In the genomic region with DNA sequence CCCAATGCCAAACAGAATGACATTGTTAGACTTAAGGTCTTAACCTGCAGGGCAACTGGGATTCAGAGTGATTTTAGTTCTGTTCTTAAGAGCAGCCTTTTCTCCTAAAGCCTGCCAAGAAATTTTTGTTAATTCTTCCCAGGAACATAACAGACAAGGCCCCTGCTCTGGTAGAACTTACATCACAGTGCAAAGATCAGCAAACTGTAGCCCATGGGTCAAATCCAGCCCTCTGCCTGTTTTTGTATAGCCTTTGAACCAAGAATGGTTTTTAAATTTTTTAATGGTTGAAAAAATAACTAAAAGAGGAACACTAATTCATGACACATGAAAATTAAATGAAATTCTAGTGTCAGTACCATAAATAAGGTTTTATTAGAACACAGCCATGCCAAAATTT, we compare ENCODE assay signal across 35 cellular contexts. TPM values are rescaled to one million over a fixed set of nuclear protein-coding genes. Genes with fewer than 3 reads are reported as not detected.
"Had no signal": no experiment of that assay in that cellular context is flagged by ENCODE, and none has a peak within 500 bp of the region (broad histone marks: within the 10 kb centered on the region; RNA-seq: fewer than 3 reads in every experiment).

No MANE protein-coding gene starts in this region.

- ATAC-seq: activated CD8-positive, alpha-beta T cell treated with anti-CD3 and anti-CD28 coated beads for 36 hours; activated naive CD8-positive, alpha-beta T cell treated with anti-CD3 and anti-CD28 coated beads, Interleukin-2, amount 50 U/mL, for 24 hours had no signal

- H3K9me3 ChIP-seq: ascending aorta had no signal

- H3K4me3 Mint-ChIP-seq: activated B cell treated with CpG ODN at 0.5 μM for 24 hours; activated CD4-positive, alpha-beta memory T cell treated with anti-CD3 and anti-CD28 coated beads for 36 hours; activated CD4-positive, alpha-beta T cell treated with anti-CD3 and anti-CD28 coated beads, Interleukin-2, amount 10 ng/mL, durations not matched to agents 24 days and 14 days; activated CD8-positive, alpha-beta T cell treated with anti-CD3 and anti-CD28 coated beads for 36 hours; activated naive CD4-positive, alpha-beta T cell treated with anti-CD3 and anti-CD28 coated beads, Interleukin-2, amount 10 ng/mL, durations not matched to agents 7 days and 5 days; activated naive CD4-positive, alpha-beta T cell treated with anti-CD3 and anti-CD28 coated beads, Interleukin-2, amount 50 U/mL, for 24 hours; activated naive CD8-positive, alpha-beta T cell; activated naive CD8-positive, alpha-beta T cell treated with anti-CD3 and anti-CD28 coated beads, Interleukin-2, amount 10 ng/mL, durations not matched to agents 7 days and 5 days; activated naive CD8-positive, alpha-beta T cell treated with anti-CD3 and anti-CD28 coated beads, Interleukin-2, amount 50 U/mL, for 24 hours; activated T-cell treated with anti-CD3 and anti-CD28 coated beads, Interleukin-2, amount 50 U/mL, for 24 hours; brain; central memory CD8-positive, alpha-beta T cell; T-helper 1 cell treated with Interleukin-12 subunit alpha and Interleukin-12 subunit beta and Interleukin-4 antibody, amounts not matched to agents 30 μg/mL and 1 μg/mL, for 36 hours; T-helper 2 cell treated with Interferon-gamma antibody and Interleukin-4, amounts not matched to agents 5 μg/mL and 100 μg/mL, for 36 hours had no signal

- H3K27ac Mint-ChIP-seq: activated B cell treated with CpG ODN at 0.5 μM for 24 hours; activated CD4-positive, alpha-beta memory T cell treated with anti-CD3 and anti-CD28 coated beads for 36 hours; activated CD4-positive, alpha-beta T cell treated with anti-CD3 and anti-CD28 coated beads, Interleukin-2, amount 10 ng/mL, durations not matched to agents 24 days and 14 days; activated CD8-positive, alpha-beta T cell treated with anti-CD3 and anti-CD28 coated beads for 36 hours; activated naive CD4-positive, alpha-beta T cell treated with anti-CD3 and anti-CD28 coated beads, Interleukin-2, amount 10 ng/mL, durations not matched to agents 7 days and 5 days; activated naive CD4-positive, alpha-beta T cell treated with anti-CD3 and anti-CD28 coated beads, Interleukin-2, amount 50 U/mL, for 24 hours; activated naive CD8-positive, alpha-beta T cell; activated naive CD8-positive, alpha-beta T cell treated with anti-CD3 and anti-CD28 coated beads, Interleukin-2, amount 10 ng/mL, durations not matched to agents 7 days and 5 days; activated naive CD8-positive, alpha-beta T cell treated with anti-CD3 and anti-CD28 coated beads, Interleukin-2, amount 50 U/mL, for 24 hours; activated T-cell treated with anti-CD3 and anti-CD28 coated beads, Interleukin-2, amount 50 U/mL, for 24 hours; activated T-helper 2 cell treated with anti-CD3 and anti-CD28 coated beads, Interferon-gamma antibody, Interleukin-2, Interleukin-4, amounts not matched to agents 10 μg/mL and 5 μg/mL and 100 μg/mL, durations not matched to agents 14 hours and 24 hours and 36 hours; brain; T-helper 1 cell treated with Interleukin-12 subunit alpha and Interleukin-12 subunit beta and Interleukin-4 antibody, amounts not matched to agents 30 μg/mL and 1 μg/mL, for 36 hours; T-helper 2 cell treated with Interferon-gamma antibody and Interleukin-4, amounts not matched to agents 5 μg/mL and 100 μg/mL, for 36 hours had no signal

- H3K27me3 ChIP-seq: ascending aorta, cardiac muscle cell had no signal

- H3K9me3 Mint-ChIP-seq: activated CD4-positive, alpha-beta memory T cell treated with anti-CD3 and anti-CD28 coated beads for 36 hours; activated naive CD4-positive, alpha-beta T cell treated with anti-CD3 and anti-CD28 coated beads, Interleukin-2, amount 50 U/mL, for 24 hours; activated naive CD8-positive, alpha-beta T cell treated with anti-CD3 and anti-CD28 coated beads, Interleukin-2, amount 10 ng/mL, durations not matched to agents 7 days and 5 days; activated T-cell treated with anti-CD3 and anti-CD28 coated beads, Interleukin-2, amount 50 U/mL, for 24 hours; central memory CD8-positive, alpha-beta T cell had no signal

- H3K27me3 Mint-ChIP-seq: activated B cell treated with CpG ODN at 0.5 μM for 24 hours; activated CD4-positive, alpha-beta memory T cell treated with anti-CD3 and anti-CD28 coated beads for 36 hours; activated CD4-positive, alpha-beta T cell treated with anti-CD3 and anti-CD28 coated beads, Interleukin-2, amount 10 ng/mL, durations not matched to agents 24 days and 14 days; activated CD8-positive, alpha-beta T cell treated with anti-CD3 and anti-CD28 coated beads for 36 hours; activated naive CD4-positive, alpha-beta T cell treated with anti-CD3 and anti-CD28 coated beads, Interleukin-2, amount 10 ng/mL, durations not matched to agents 7 days and 5 days; activated naive CD4-positive, alpha-beta T cell treated with anti-CD3 and anti-CD28 coated beads, Interleukin-2, amount 50 U/mL, for 24 hours; activated naive CD8-positive, alpha-beta T cell; activated naive CD8-positive, alpha-beta T cell treated with anti-CD3 and anti-CD28 coated beads, Interleukin-2, amount 10 ng/mL, durations not matched to agents 7 days and 5 days; activated naive CD8-positive, alpha-beta T cell treated with anti-CD3 and anti-CD28 coated beads, Interleukin-2, amount 50 U/mL, for 24 hours; activated T-cell treated with anti-CD3 and anti-CD28 coated beads, Interleukin-2, amount 50 U/mL, for 24 hours; central memory CD8-positive, alpha-beta T cell had no signal

- FAIRE-seq: bronchial epithelial cell, TTC549 had no signal

- H3K27ac ChIP-seq: ascending aorta, cardiac muscle cell, VCaP had no signal

- H3K4me3 ChIP-seq: ascending aorta, cardiac muscle cell had no signal

- H3K36me3 Mint-ChIP-seq: brain had no signal

- H3K36me3 ChIP-seq: ascending aorta, cardiac muscle cell had no signal

- DNase-seq: activated B cell treated with CpG ODN at 0.5 μM for 24 hours; activated CD4-positive, alpha-beta memory T cell treated with anti-CD3 and anti-CD28 coated beads for 36 hours; activated CD4-positive, alpha-beta T cell treated with anti-CD3 and anti-CD28 coated beads for 4 hours; activated CD4-positive, alpha-beta T cell treated with anti-CD3 and anti-CD28 coated beads, Interleukin-2, amount 10 ng/mL, durations not matched to agents 24 days and 14 days; activated CD4-positive, alpha-beta T cell treated with anti-CD3 and anti-CD28 coated beads, Interleukin-2, amount 50 U/mL, for 1 hour; activated CD4-positive, alpha-beta T cell treated with anti-CD3 and anti-CD28 coated beads, Interleukin-2, amount 50 U/mL, for 4 hours; activated CD4-positive, CD25-positive, alpha-beta regulatory T cell treated with anti-CD3 and anti-CD28 coated beads, Interleukin-2, amount 50 U/mL, for 72 hours; activated CD8-positive, alpha-beta memory T cell treated with anti-CD3 and anti-CD28 coated beads, Interleukin-2, amount 50 U/mL, for 48 hours; activated CD8-positive, alpha-beta T cell treated with anti-CD3 and anti-CD28 coated beads for 36 hours; activated effector memory CD4-positive, alpha-beta T cell treated with Interleukin-2 at 50 U/mL for 16 hours; activated gamma-delta T cell; activated naive CD4-positive, alpha-beta T cell treated with anti-CD3 and anti-CD28 coated beads, Interleukin-2, amount 10 ng/mL, durations not matched to agents 7 days and 5 days; activated naive CD4-positive, alpha-beta T cell treated with Interleukin-2 at 50 U/mL for 16 hours; activated naive CD8-positive, alpha-beta T cell treated with anti-CD3 and anti-CD28 coated beads, Interleukin-2, amount 10 ng/mL, durations not matched to agents 7 days and 5 days; activated naive CD8-positive, alpha-beta T cell treated with anti-CD3 and anti-CD28 coated beads, Interleukin-2, amount 50 U/mL, for 24 hours; activated T-cell treated with anti-CD3 and anti-CD28 coated beads, Interleukin-2, amount 50 U/mL, for 24 hours; activated T-cell treated with anti-CD3 and anti-CD28 coated beads, Interleukin-2, amount 50 U/mL, for 48 hours; amygdala; anterior cingulate cortex; caudate nucleus; cerebellar nuclear complex; T-helper 2 cell; T-helper 9 cell had no signal

- H3K4me1 ChIP-seq: ascending aorta had no signal

RNA-seq across cellular contexts. Expression of a gene that starts 3.8 kb away (rescaled TPM):
- total RNA-seq: ascending aorta had no signal

RNA-seq across cellular contexts. Expression of a gene that starts 38.7 kb away (rescaled TPM):
- total RNA-seq: ascending aorta had no signal
